ENCODE assay signal across 8 cellular contexts in genomic region chr22:43923631-43924548, GRCh38. TPM values are rescaled to one million over a fixed set of nuclear protein-coding genes. Genes with fewer than 3 reads are reported as not detected.
DNase-seq lines count a peak whose midpoint lies in the region; ATAC-seq and TF ChIP-seq lines count a peak whose summit lies in the region.

Gene PNPLA3 (plus strand): TSS chr22:43923805. CDS start chr22:43923912, 107 bp downstream.

- H4K8ac ChIP-seq in IMR-90 (ENCODE audit: low read depth in 2 of 2, low read length in 2 of 2): peak within 1 kb of the TSS; percentile 97 to 98

- H2BK20ac ChIP-seq in IMR-90 (ENCODE audit: low read depth, low read length): peak within 1 kb of the TSS; percentile 79

- intact Hi-C loops in IMR-90 (cut with micrococcal nuclease): no loop called here
- intact Hi-C loops in naive thymus-derived CD4-positive, alpha-beta T cell (cut with micrococcal nuclease): loop anchor here (1.0 to 10.0 kb wide), 3 partner anchors 31 to 112 kb away; partner anchors contain the start of genes EFCAB6 (in 2 of the 2) and SAMM50 (in 1 of the 2)

- H3K4me1 ChIP-seq in IMR-90 (ENCODE audit: control insufficient read depth, insufficient read depth, low read length): peaks cover 28% of the 10 kb centered on the region
- H3K4me1 ChIP-seq in naive thymus-derived CD4-positive, alpha-beta T cell (ENCODE audit: control insufficient read depth in 2 of 2, insufficient read depth in 2 of 2, low read length in 2 of 2): peaks cover 0 to 3% of the 10 kb centered on the region in 2 donors

- peaks cover 6% of the 10 kb centered on the region; the same call in 1 of the 2 replicates for H4K20me1 ChIP-seq in IMR-90 (ENCODE audit: insufficient read depth, low read length)

- H3K4me3 ChIP-seq in IMR-90 (ENCODE audit: insufficient read depth, low read depth, low read length) (peak within 1 kb of the TSS; percentile 79), fibroblast of mammary gland (ENCODE audit: control insufficient read depth, low read depth, low read length) (peak within 1 kb of the TSS; percentile 63)
- H3K4me3 ChIP-seq in naive thymus-derived CD4-positive, alpha-beta T cell (ENCODE audit: low read length): peak within 1 kb of the TSS; percentile 57

- DNase-seq in CMK (ENCODE audit: low read depth): peak; percentile 48
- DNase-seq in IMR-90: peak; percentile 81
- DNase-seq in RPMI7951 (ENCODE audit: low read depth): peak; percentile 83
- DNase-seq in fibroblast of mammary gland (ENCODE audit: low read depth): peak; percentile 75
- DNase-seq in naive thymus-derived CD4-positive, alpha-beta T cell: peak; percentile 48 to 84 (median 59)
- DNase-seq in stimulated activated CD8-positive, alpha-beta memory T cell treated with anti-CD3 and anti-CD28 coated beads, Interleukin-7, amount 100 ng/mL, for 1 hour (ENCODE audit: low read depth in 2 of 2): peak; percentile 47 to 66

- H2BK15ac ChIP-seq in IMR-90 (ENCODE audit: low read depth, low read length): peak within 1 kb of the TSS; percentile 98; the same call in 2 of the 3 replicates

- in situ Hi-C loops in IMR-90 (cut with MboI; ENCODE audit: low sequenced_read_pairs): no loop called here

- peaks cover 4% of the 10 kb centered on the region for H3K4me1 Mint-ChIP-seq in activated T-helper 17 cell treated with anti-CD3 and anti-CD28 coated beads, Interleukin-2, amount 50 U/mL, for 72 hours
- H3K4me1 Mint-ChIP-seq in naive thymus-derived CD4-positive, alpha-beta T cell: peaks cover 4 to 6% (median 5%) of the 10 kb centered on the region in 7 donors

- POLR2A ChIA-PET in IMR-90 (lab: Charles Lee; ENCODE audit: unreplicated experiment): interaction anchor here (0.7 kb wide), 1 partner anchor 9 kb away, joined by 10 read pairs; no protein-coding TSS in a partner anchor
- POLR2A ChIA-PET in naive thymus-derived CD4-positive, alpha-beta T cell (lab: Charles Lee): interaction anchor here (1.4 kb wide), 1 partner anchor 31 kb away, joined by 5 read pairs; the partner anchor contains the start of gene SAMM50

- 3% methylated on average over 36 of the region's 107 CpGs; no CpG with 5 or more reads in 1 of the 2 experiments for WGBS in IMR-90 (ENCODE audit: extremely low coverage in 2 of 2, insufficient read length in 1 of 2), 2 experiments

- CTCF ChIA-PET in IMR-90 (lab: Yijun Ruan, JAX): interaction anchor here (0.6 to 1.8 kb wide), 2 partner anchors 22 to 550 kb away, joined by 3 to 5 read pairs; no protein-coding TSS in a partner anchor
- CTCF ChIA-PET in naive thymus-derived CD4-positive, alpha-beta T cell (lab: Charles Lee): no interaction called here

- peak within 1 kb of the TSS; percentile 72 for H3K9ac ChIP-seq in IMR-90 (ENCODE audit: low read depth, low read length)

- peak within 1 kb of the TSS; percentile 92 for H2BK120ac ChIP-seq in IMR-90 (ENCODE audit: low read depth, low read length)

- H3K36me3 ChIP-seq in IMR-90 (ENCODE audit: control insufficient read depth, insufficient read depth, low read length): 0 out of 2 replicates have a peak, but pooled peaks cover 2% of the 10 kb centered on the region
- H3K36me3 ChIP-seq in naive thymus-derived CD4-positive, alpha-beta T cell (ENCODE audit: control insufficient read depth in 2 of 3, insufficient read depth in 3 of 3, low read length in 3 of 3): no peaks in the 10 kb centered on the region

- H3K27ac ChIP-seq in IMR-90 (ENCODE audit: insufficient read depth, low read length): peak within 1 kb of the TSS; percentile 91
- no peak within 1 kb of the TSS for H3K27ac ChIP-seq in naive thymus-derived CD4-positive, alpha-beta T cell (ENCODE audit: low read depth, low read length)

- peak; percentile 23; the same call in 1 of the 2 replicates for TF ChIP-seq CTCF in IMR-90 (conservative IDR thresholded peaks at IDR 0.05; ENCODE audit: low read depth, low read length)
- TF ChIP-seq CTCF in fibroblast of mammary gland (conservative IDR thresholded peaks at IDR 0.05; ENCODE audit: control insufficient read depth, insufficient read depth, low read depth, low read length): no peak

- H3K27me3 Mint-ChIP-seq in activated T-helper 17 cell treated with anti-CD3 and anti-CD28 coated beads, Interleukin-2, amount 50 U/mL, for 72 hours: peaks cover 12% of the 10 kb centered on the region
- H3K27me3 Mint-ChIP-seq in naive thymus-derived CD4-positive, alpha-beta T cell: peaks cover 4 to 37% (median 16%) of the 10 kb centered on the region in 5 donors

- H3K4me2 ChIP-seq in IMR-90 (ENCODE audit: low read depth, low read length): peak within 1 kb of the TSS; percentile 94

- TF ChIP-seq RAD21 in IMR-90 (IDR thresholded peaks at IDR 0.05; ENCODE audit: low read length): no peak

- H2AK9ac ChIP-seq in IMR-90 (replicated peaks; ENCODE audit: low read depth, low read length, poor library complexity): peak within 1 kb of the TSS; percentile 85

- dilution Hi-C loops in IMR-90 (cut with HindIII; ENCODE audit: low sequenced_read_pairs, unreplicated experiment): no loop called here

- H2AK5ac ChIP-seq in IMR-90 (ENCODE audit: low read depth, low read length): peak within 1 kb of the TSS; percentile 98; the same call in 1 of the 2 replicates

- peak within 1 kb of the TSS; percentile 97 for H3K18ac ChIP-seq in IMR-90 (ENCODE audit: low read depth, low read length)

- H3K36me3 Mint-ChIP-seq in activated T-helper 17 cell treated with anti-CD3 and anti-CD28 coated beads, Interleukin-2, amount 50 U/mL, for 72 hours (ENCODE audit: low read depth): no peaks in the 10 kb centered on the region
- H3K36me3 Mint-ChIP-seq in naive thymus-derived CD4-positive, alpha-beta T cell: no peaks in the 10 kb centered on the region

- H3K9me3 ChIP-seq in IMR-90 (ENCODE audit: control insufficient read depth, insufficient read depth, low read length): no peaks in the 10 kb centered on the region
- no peaks in the 10 kb centered on the region for H3K9me3 ChIP-seq in naive thymus-derived CD4-positive, alpha-beta T cell (ENCODE audit: control insufficient read depth in 2 of 3, low read length in 3 of 3)

- peaks cover 0 to 23% of the 10 kb centered on the region in 2 experiments; a peak in 2 of 4 replicates for H3K79me1 ChIP-seq in IMR-90 (ENCODE audit: low read depth in 1 of 2, low read length in 2 of 2)

- no peaks in the 10 kb centered on the region for H3K27me3 ChIP-seq in IMR-90 (ENCODE audit: control insufficient read depth, insufficient read depth, low read length)
- no peaks in the 10 kb centered on the region for H3K27me3 ChIP-seq in naive thymus-derived CD4-positive, alpha-beta T cell (ENCODE audit: control insufficient read depth in 2 of 2, insufficient read depth in 2 of 2, low read length in 2 of 2)

- BruUV-seq in IMR-90 (replicated peaks; lab: Mats Ljungman, UMichigan): no TSS peak

- no peaks in the 10 kb centered on the region for H3K9me3 Mint-ChIP-seq in activated T-helper 17 cell treated with anti-CD3 and anti-CD28 coated beads, Interleukin-2, amount 50 U/mL, for 72 hours
- peaks cover 0 to 1% (median 0%) of the 10 kb centered on the region in 11 donors for H3K9me3 Mint-ChIP-seq in naive thymus-derived CD4-positive, alpha-beta T cell

- peak within 1 kb of the TSS; percentile 94 for H3K4ac ChIP-seq in IMR-90 (ENCODE audit: low read depth, low read length)

- peak within 1 kb of the TSS; percentile 100 for H4K5ac ChIP-seq in IMR-90 (ENCODE audit: low read depth, low read length)

- peak within 1 kb of the TSS; percentile 32 for H3K27ac Mint-ChIP-seq in activated T-helper 17 cell treated with anti-CD3 and anti-CD28 coated beads, Interleukin-2, amount 50 U/mL, for 72 hours
- H3K27ac Mint-ChIP-seq in naive thymus-derived CD4-positive, alpha-beta T cell: peak within 1 kb of the TSS in 8 of 9 donors; percentile 12 to 89 (median 42)

- TF ChIP-seq POLR2A in IMR-90 (IDR thresholded peaks at IDR 0.05; ENCODE audit: low read depth, low read length): peak; percentile 66; the same call in 1 of the 2 replicates

- peak within 1 kb of the TSS; percentile 87 for H4K91ac ChIP-seq in IMR-90 (ENCODE audit: insufficient read depth, low read depth, low read length)

- peak within 1 kb of the TSS; percentile 88 for H3K23ac ChIP-seq in IMR-90 (ENCODE audit: low read depth, low read length)

- peak within 1 kb of the TSS; percentile 76; the same call in 1 of the 2 replicates for H3K56ac ChIP-seq in IMR-90 (ENCODE audit: extremely low read depth, insufficient read depth, low read length)

- peak within 1 kb of the TSS; percentile 85 for H2BK5ac ChIP-seq in IMR-90 (ENCODE audit: low read depth, low read length, poor library complexity, severe bottlenecking)

- H2AFZ ChIP-seq in IMR-90 (replicated peaks; ENCODE audit: low read length, poor library complexity): peak within 1 kb of the TSS; percentile 98

- ATAC-seq in IMR-90 (ENCODE audit: low read depth) (peak; percentile 94), HG03095 (IDR thresholded peaks at IDR 0.05; ENCODE audit: unreplicated experiment) (no peak)
- ATAC-seq in activated T-helper 17 cell treated with anti-CD3 and anti-CD28 coated beads, Interleukin-2, amount 50 U/mL, for 72 hours (replicated peaks): peak; percentile 97
- ATAC-seq in naive thymus-derived CD4-positive, alpha-beta T cell: peak; percentile 96

- H3K9me1 ChIP-seq in IMR-90 (ENCODE audit: insufficient read depth, low read length): peaks cover 36% of the 10 kb centered on the region

- H3K14ac ChIP-seq in IMR-90 (replicated peaks; ENCODE audit: low read depth, low read length): peak within 1 kb of the TSS; percentile 92

- H3K4me3 Mint-ChIP-seq in activated T-helper 17 cell treated with anti-CD3 and anti-CD28 coated beads, Interleukin-2, amount 50 U/mL, for 72 hours: peak within 1 kb of the TSS; percentile 73
- peak within 1 kb of the TSS; percentile 80 to 95 (median 88) for H3K4me3 Mint-ChIP-seq in naive thymus-derived CD4-positive, alpha-beta T cell

TF ChIP-seq in IMR-90, 13 proteins besides CTCF, POLR2A, EP300 and RAD21 (continues in another document):
- peak; percentile 86; the same call in 1 of the 2 replicates for TF ChIP-seq MXI1 (IDR thresholded peaks at IDR 0.05; ENCODE audit: borderline replicate concordance, low read depth, low read length)
- TF ChIP-seq FOS (IDR thresholded peaks at IDR 0.05; ENCODE audit: low read depth, low read length): no peak

RNA-seq across cellular contexts. Expression of gene PNPLA3, which starts in this region (rescaled TPM):
- total RNA-seq in IMR-90 (2012; rRNA removed): 3.3 and 3.6 TPM in 2 replicates
- 7.5 and 8.4 TPM in 2 replicates for polyA plus RNA-seq in IMR-90 (2012; rRNA removed)
- 3.1 and 4.0 TPM in 2 replicates for polyA plus RNA-seq in IMR-90 (2012; cell fraction: cytosol; rRNA removed)
- 25.4 and 30.2 TPM in 2 replicates for polyA plus RNA-seq in IMR-90 (2012; cell fraction: nucleus; rRNA removed; ENCODE audit: low replicate concordance)
- total RNA-seq in RPMI7951 (2014; rRNA removed; shearing (Covaris generic)): 7.5 and 7.6 TPM in 2 replicates
- total RNA-seq in activated T-helper 17 cell treated with anti-CD3 and anti-CD28 coated beads, Interleukin-2, amount 50 U/mL, for 72 hours: under 1 TPM; 0.13 to 0.16 TPM
- total RNA-seq in naive thymus-derived CD4-positive, alpha-beta T cell: under 1 TPM in 2 of 5 experiments, not detected in 3; 0.19 to 0.29 TPM
- not detected for polyA plus RNA-seq in naive thymus-derived CD4-positive, alpha-beta T cell

Comparison
In these comparisons a context has a peak if more than half of its experiments do, and no peak if none do; other contexts are left out.
1. Peak in ATAC-seq in activated T-helper 17 cell treated with anti-CD3 and anti-CD28 coated beads, Interleukin-2, amount 50 U/mL, for 72 hours; RNA of the gene not detected or under 1 TPM.
2. Peak in DNase-seq, ATAC-seq and H3K4me3 ChIP-seq in naive thymus-derived CD4-positive, alpha-beta T cell; RNA of the gene not detected or under 1 TPM.